In genomic region chr13:48426756-48427298, GRCh38 we compare ENCODE assay signal across 1 cellular context. TPM values are rescaled to one million over a fixed set of nuclear protein-coding genes. Genes with fewer than 3 reads are reported as not detected.
"Had no signal": no experiment of that assay in that cellular context is flagged by ENCODE, and none has a peak within 500 bp of the region (broad histone marks: within the 10 kb centered on the region; RNA-seq: fewer than 3 reads in every experiment).

No MANE protein-coding gene starts in this region.

RNA-seq across cellular contexts. Expression of gene LPAR6, which starts 13.9 kb away (rescaled TPM):
- total RNA-seq: M059J had no signal
